In the genomic region with DNA sequence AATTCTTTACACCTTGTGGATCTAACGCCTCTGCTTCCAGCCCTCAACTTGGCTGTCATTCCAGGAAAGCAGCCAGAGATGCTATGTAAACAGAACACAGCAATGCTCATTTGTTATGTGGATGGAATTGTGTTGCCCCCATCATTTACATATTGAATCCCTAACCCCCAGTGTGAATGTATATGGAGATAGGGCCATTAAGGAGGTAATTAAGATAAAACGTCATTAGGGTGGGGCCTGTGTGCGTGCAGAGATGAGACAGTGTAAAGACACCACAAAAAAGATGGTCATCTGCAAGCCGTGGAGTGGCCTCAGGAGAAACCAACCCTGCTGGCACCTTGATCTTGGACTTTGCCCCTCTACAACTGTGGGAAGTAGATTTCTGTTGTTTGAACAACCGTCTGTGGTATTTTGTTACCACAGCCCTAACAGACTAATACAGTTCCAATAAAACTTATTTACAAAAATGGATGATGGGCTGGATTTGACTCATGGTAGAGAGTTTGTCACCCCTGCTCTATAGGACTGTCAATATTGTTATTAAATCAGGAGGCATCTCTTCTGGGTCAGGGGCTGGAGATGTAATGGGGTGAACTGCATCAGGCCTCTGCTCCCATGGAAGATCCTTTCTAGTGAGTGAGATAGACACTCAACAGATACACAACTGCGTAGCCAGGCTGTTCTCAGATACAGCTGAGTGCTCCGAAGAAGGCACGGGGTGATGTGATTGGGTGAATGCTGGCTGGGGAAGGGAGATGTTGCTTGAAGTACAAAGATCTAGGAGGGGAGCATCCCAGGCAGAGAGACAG, we compare ENCODE assay signal across 13 cellular contexts.
DNase-seq lines count a peak whose midpoint lies in the region; ATAC-seq and TF ChIP-seq lines count a peak whose summit lies in the region.
"Had no signal": no experiment of that assay in that cellular context is flagged by ENCODE, and none has a peak within 500 bp of the region (broad histone marks: within the 10 kb centered on the region; RNA-seq: fewer than 3 reads in every experiment).

No MANE protein-coding gene starts in this region.

- no peaks in the 10 kb centered on the region for H3K9me3 Mint-ChIP-seq in stimulated activated naive CD8-positive, alpha-beta T cell treated with anti-CD3 and anti-CD28 coated beads, Interleukin-15, amount 100 ng/mL, for 72 hours

- TF ChIP-seq POLR2A in erythroblast (IDR thresholded peaks at IDR 0.05; ENCODE audit: low read length) = no peak

- no peak overlapping the region for H3K4me3 Mint-ChIP-seq in stimulated activated naive CD8-positive, alpha-beta T cell treated with anti-CD3 and anti-CD28 coated beads, Interleukin-15, amount 100 ng/mL, for 72 hours

- in situ Hi-C loops in ACHN (cut with HindIII; ENCODE audit: low pct_ligation_motif_present, low pct_unique_long_range_greater_than_20kb, low sequenced_read_pairs) = no loop called here

- no peak for ATAC-seq in stimulated activated naive CD8-positive, alpha-beta T cell treated with anti-CD3 and anti-CD28 coated beads, Interleukin-15, amount 100 ng/mL, for 72 hours
- no peak for ATAC-seq in stimulated activated naive CD8-positive, alpha-beta T cell treated with anti-CD3 and anti-CD28 coated beads, Interleukin-15, Interleukin-2, amounts not matched to agents 100 U/mL and 50 U/mL, for 24 hours
- ATAC-seq in HG03159 (IDR thresholded peaks at IDR 0.05; ENCODE audit: unreplicated experiment) (no peak), GM21619 (IDR thresholded peaks at IDR 0.05; ENCODE audit: unreplicated experiment) (no peak)

- H3K27me3 Mint-ChIP-seq in stimulated activated naive CD8-positive, alpha-beta T cell treated with anti-CD3 and anti-CD28 coated beads, Interleukin-15, amount 100 ng/mL, for 72 hours = no peaks in the 10 kb centered on the region

- H3K27ac Mint-ChIP-seq in stimulated activated naive CD8-positive, alpha-beta T cell treated with anti-CD3 and anti-CD28 coated beads, Interleukin-15, amount 100 ng/mL, for 72 hours = peak overlapping the region; percentile 81 to 84

- no peak for DNase-seq in stimulated activated naive CD8-positive, alpha-beta T cell treated with anti-CD3 and anti-CD28 coated beads, Interleukin-15, amount 100 ng/mL, for 72 hours
- no peak for DNase-seq in stimulated activated naive CD8-positive, alpha-beta T cell treated with anti-CD3 and anti-CD28 coated beads, Interleukin-15, Interleukin-2, amounts not matched to agents 100 U/mL and 50 U/mL, for 24 hours
- DNase-seq in NCI-H748 treated with DMSO at 0.1 percent for 48 hours (lab: John Stamatoyannopoulos, UW) (peak; percentile 24), erythroblast (lab: John Stamatoyannopoulos, UW) (peak; percentile 7 to 19), ACHN (no peak)
- DNase-seq in activated CD8-positive, alpha-beta memory T cell treated with anti-CD3 and anti-CD28 coated beads, Interleukin-2, amount 50 U/mL, for 4 hours = no peak
- DNase-seq: activated CD4-positive, CD25-positive, alpha-beta regulatory T cell; activated CD8-positive, alpha-beta memory T cell treated with anti-CD3 and anti-CD28 coated beads, Interleukin-2, amount 50 U/mL, for 48 hours; MG63; midbrain; SW 1271 had no signal

- peaks cover 18% of the 10 kb centered on the region for H3K4me1 Mint-ChIP-seq in stimulated activated naive CD8-positive, alpha-beta T cell treated with anti-CD3 and anti-CD28 coated beads, Interleukin-15, amount 100 ng/mL, for 72 hours

Comparison
In these comparisons a context has a peak if more than half of its experiments do, and no peak if none do; other contexts are left out.
1. DNase-seq: peak in NCI-H748 treated with DMSO at 0.1 percent for 48 hours (single experiment) and erythroblast (2 of 2); none in stimulated activated naive CD8-positive, alpha-beta T cell treated with anti-CD3 and anti-CD28 coated beads, Interleukin-15, amount 100 ng/mL, for 72 hours (0 of 2), stimulated activated naive CD8-positive, alpha-beta T cell treated with anti-CD3 and anti-CD28 coated beads, Interleukin-15, Interleukin-2, amounts not matched to agents 100 U/mL and 50 U/mL, for 24 hours (single experiment), ACHN (single experiment) and activated CD8-positive, alpha-beta memory T cell treated with anti-CD3 and anti-CD28 coated beads, Interleukin-2, amount 50 U/mL, for 4 hours (single experiment).